18 cellular contexts compared by ENCODE assay signal in genomic region chr18:68604256-68604655, GRCh38.
A peak's percentile ranks its signal among the peaks of the same experiment; 100 is the strongest.
DNase-seq lines count a peak whose midpoint lies in the region; ATAC-seq and TF ChIP-seq lines count a peak whose summit lies in the region.
"Had no signal": no experiment of that assay in that cellular context is flagged by ENCODE, and none has a peak within 500 bp of the region (broad histone marks: within the 10 kb centered on the region; RNA-seq: fewer than 3 reads in every experiment).

No MANE protein-coding gene starts in this region.

- POLR2A ChIA-PET in MCF 10A (lab: Yijun Ruan, JAX), result interaction anchor here (0.6 kb wide), 1 partner anchor 42 kb away, joined by 3 read pairs; no protein-coding TSS in a partner anchor

- H3K36me3 ChIP-seq in fibroblast of lung (ENCODE audit: control insufficient read depth, insufficient read depth, low read length) (no peaks in the 10 kb centered on the region), BE2C (no peaks in the 10 kb centered on the region)
- H3K36me3 ChIP-seq: SJSA1 had no signal

- no peak for TF ChIP-seq CTCF in HFF-Myc (IDR thresholded peaks at IDR 0.05; ENCODE audit: low read depth, low read length, missing control alignments)
- TF ChIP-seq CTCF in fibroblast of lung (conservative IDR thresholded peaks at IDR 0.05 in 1 of 2, IDR thresholded peaks at IDR 0.05 in 1 of 2; ENCODE audit: low read depth in 1 of 2, low read length in 2 of 2), result no peak
- no peak for TF ChIP-seq CTCF in BE2C (IDR thresholded peaks at IDR 0.05; ENCODE audit: low read depth, low read length)
- no peak for TF ChIP-seq CTCF in MCF 10A (IDR thresholded peaks at IDR 0.05; ENCODE audit: unreplicated experiment)

- no peak overlapping the region for H2AFZ ChIP-seq in fibroblast of lung (ENCODE audit: low read length)
- H2AFZ ChIP-seq: GM23338 had no signal

- no peaks in the 10 kb centered on the region for H4K20me1 ChIP-seq in fibroblast of lung (ENCODE audit: control insufficient read depth, extremely low read depth, insufficient read depth, low read length)

- H3K27ac Mint-ChIP-seq in MCF 10A (ENCODE audit: low read depth, unreplicated experiment), result no peak overlapping the region
- H3K27ac Mint-ChIP-seq: GM23338, HFFc6 had no signal

- H3K27me3 ChIP-seq in fibroblast of lung (ENCODE audit: control insufficient read depth, insufficient read depth, low read length) (no peaks in the 10 kb centered on the region), BE2C (no peaks in the 10 kb centered on the region)
- H3K27me3 ChIP-seq: SJSA1 had no signal

- H3K9me3 ChIP-seq in fibroblast of lung (ENCODE audit: control insufficient read depth, insufficient read depth, low read depth, low read length) (no peaks in the 10 kb centered on the region), BE2C (no peaks in the 10 kb centered on the region)
- H3K9me3 ChIP-seq: Caco-2, SJSA1 had no signal

- DNase-seq in AG20443 (ENCODE audit: low spot score) (peak; percentile 23), HFF-Myc (ENCODE audit: extremely low read depth, low read depth) (peak; percentile 50), fibroblast of lung (ENCODE audit: low read depth in 2 of 2) (peak; percentile 6 to 36), myocyte (ENCODE audit: low read depth) (peak; percentile 66), BE2C (no peak), MCF 10A (ENCODE audit: unreplicated experiment) (no peak)
- DNase-seq: Caco-2, HFFc6, KBM-7, MM.1S, NCI-H2029, NCI-H2171 treated with DMSO at 0.1 percent for 48 hours, NCI-H510A treated with DMSO at 0.1 percent for 48 hours, SW 1271 had no signal

- H3K4me1 Mint-ChIP-seq in MCF 10A (ENCODE audit: insufficient read depth, unreplicated experiment), result no peaks in the 10 kb centered on the region
- H3K4me1 Mint-ChIP-seq: GM23338 had no signal

- no peak for ATAC-seq in HG03139 (IDR thresholded peaks at IDR 0.05; ENCODE audit: unreplicated experiment)
- ATAC-seq: GM23338 had no signal

- H3K27ac ChIP-seq in fibroblast of lung (ENCODE audit: insufficient read depth, low read length), result no peak overlapping the region
- H3K27ac ChIP-seq: RWPE1, SJSA1 had no signal

- no peak overlapping the region for H3K4me3 Mint-ChIP-seq in MCF 10A (ENCODE audit: unreplicated experiment)
- H3K4me3 Mint-ChIP-seq: GM23338, HFFc6 had no signal

- CTCF ChIA-PET in MCF 10A (lab: Yijun Ruan, JAX), result interaction anchor here (0.7 kb wide), 1 partner anchor 51 kb away, joined by 3 read pairs; no protein-coding TSS in a partner anchor

- H3K9ac ChIP-seq in fibroblast of lung (ENCODE audit: insufficient read depth, low read length), result no peak overlapping the region

- no peaks in the 10 kb centered on the region for H3K4me1 ChIP-seq in fibroblast of lung (ENCODE audit: control insufficient read depth, extremely low read depth, insufficient read depth, low read length)
- H3K4me1 ChIP-seq in BE2C, result no peaks in the 10 kb centered on the region
- H3K4me1 ChIP-seq: Caco-2, SJSA1 had no signal

- no peaks in the 10 kb centered on the region for H3K36me3 Mint-ChIP-seq in MCF 10A (ENCODE audit: insufficient read depth, unreplicated experiment)

- no peaks in the 10 kb centered on the region for H3K27me3 Mint-ChIP-seq in MCF 10A (ENCODE audit: insufficient read depth, unreplicated experiment)

- no peaks in the 10 kb centered on the region for H3K79me2 ChIP-seq in fibroblast of lung (ENCODE audit: control insufficient read depth, insufficient read depth, low read length)

- no peaks in the 10 kb centered on the region for H3K9me3 Mint-ChIP-seq in MCF 10A (ENCODE audit: unreplicated experiment)
- H3K9me3 Mint-ChIP-seq: GM23338, HFFc6 had no signal

- BruUV-seq in MCF 10A (replicated peaks; lab: Mats Ljungman, UMichigan), result no TSS peak

- H3K4me2 ChIP-seq in fibroblast of lung (ENCODE audit: extremely low read depth, insufficient read depth, low read length), result no peak overlapping the region
- H3K4me2 ChIP-seq: GM23338 had no signal

- H3K4me3 ChIP-seq in HFF-Myc (replicated peaks; ENCODE audit: low read depth, low read length), result no peak overlapping the region
- H3K4me3 ChIP-seq in fibroblast of lung (replicated peaks in 1 of 4; ENCODE audit: control extremely low read depth in 1 of 4, insufficient read depth in 1 of 4, low read depth in 3 of 4, low read length in 4 of 4), result no peak overlapping the region
- no peak overlapping the region for H3K4me3 ChIP-seq in BE2C (ENCODE audit: low read depth, low read length)
- H3K4me3 ChIP-seq: GM23338, SJSA1 had no signal

- intact Hi-C loops in MCF 10A (cut with micrococcal nuclease), result no loop called here

Comparison
In these comparisons a context has a peak if more than half of its experiments do, and no peak if none do; other contexts are left out.
1. DNase-seq: peak in AG20443 (single experiment), HFF-Myc (single experiment), fibroblast of lung (2 of 2) and myocyte (single experiment); none in BE2C (single experiment) and MCF 10A (single experiment).